9 cellular contexts compared by ENCODE assay signal in genomic region chr17:77479372-77479781, GRCh38.
DNase-seq lines count a peak whose midpoint lies in the region; TF ChIP-seq lines count a peak whose summit lies in the region.
"Had no signal": no experiment of that assay in that cellular context is flagged by ENCODE, and none has a peak within 500 bp of the region (broad histone marks: within the 10 kb centered on the region; RNA-seq: fewer than 3 reads in every experiment).

No MANE protein-coding gene starts in this region.

- no peaks in the 10 kb centered on the region for H3K27me3 Mint-ChIP-seq in Caco-2 (ENCODE audit: insufficient read depth, unreplicated experiment)
- H3K27me3 Mint-ChIP-seq: IgD-negative memory B cell had no signal

- no peak overlapping the region for H3K4me3 ChIP-seq in Caco-2 (ENCODE audit: low read depth, low read length)
- no peak overlapping the region for H3K4me3 ChIP-seq in esophagus squamous epithelium
- no peak overlapping the region for H3K4me3 ChIP-seq in rectal smooth muscle tissue (ENCODE audit: low read length)

- H3K4me3 Mint-ChIP-seq in Caco-2 (ENCODE audit: unreplicated experiment) = no peak overlapping the region

- H3K36me3 ChIP-seq in Caco-2 (ENCODE audit: control insufficient read depth, insufficient read depth, low read length) (peaks cover 10% of the 10 kb centered on the region), esophagus squamous epithelium (peaks cover 9 to 25% (median 21%) of the 10 kb centered on the region in 3 donors), rectal smooth muscle tissue (ENCODE audit: control insufficient read depth, insufficient read depth, low read length) (peaks cover 14% of the 10 kb centered on the region)

- peak overlapping the region; percentile 70 for H3K27ac Mint-ChIP-seq in Caco-2 (ENCODE audit: unreplicated experiment)

- peaks cover 13% of the 10 kb centered on the region for H3K4me1 ChIP-seq in Caco-2
- H3K4me1 ChIP-seq in esophagus squamous epithelium = peaks cover 56 to 94% (median 71%) of the 10 kb centered on the region in 3 donors
- H3K4me1 ChIP-seq in rectal smooth muscle tissue (ENCODE audit: control insufficient read depth, insufficient read depth, low read length) = peaks cover 66% of the 10 kb centered on the region

- CTCF ChIA-PET in Caco-2 (lab: Charles Lee) = no interaction called here

- no TSS peak for BruUV-seq in Caco-2 (replicated peaks; lab: Mats Ljungman, UMichigan)

- H3K36me3 Mint-ChIP-seq in Caco-2 (ENCODE audit: insufficient read depth, unreplicated experiment) = peaks cover 64% of the 10 kb centered on the region

- TF ChIP-seq CTCF in Caco-2 (IDR thresholded peaks at IDR 0.05; ENCODE audit: insufficient read depth in 1 of 2, low read depth in 1 of 2, low read length in 1 of 2, severe bottlenecking in 1 of 2, unreplicated experiment in 1 of 2) (no peak), esophagus squamous epithelium (IDR thresholded peaks at IDR 0.05) (no peak)

- POLR2A ChIA-PET in Caco-2 (lab: Charles Lee) = no interaction called here

- H3K27ac ChIP-seq in esophagus squamous epithelium (peak overlapping the region; percentile 51 to 91 (median 86)), rectal smooth muscle tissue (ENCODE audit: low read depth, low read length) (peak overlapping the region; percentile 83)

- DNase-seq in Caco-2 (no peak), NCI-H69 (lab: John Stamatoyannopoulos, UW) (peak; percentile 35), esophagus squamous epithelium (lab: John Stamatoyannopoulos, UW) (no peak), superior temporal gyrus (ENCODE audit: extremely low spot score) (no peak), C1 segment of cervical spinal cord (lab: John Stamatoyannopoulos, UW) (no peak)
- no peak for DNase-seq in stimulated activated naive CD4-positive, alpha-beta T cell treated with Interleukin-2 at 50 U/mL for 16 hours (lab: John Stamatoyannopoulos, UW)
- DNase-seq: NCI-H1930 had no signal

- H3K27me3 ChIP-seq in Caco-2 (replicated peaks; ENCODE audit: control insufficient read depth, insufficient read depth, low read length) (no peaks in the 10 kb centered on the region), esophagus squamous epithelium (peaks cover 0 to 3% (median 0%) of the 10 kb centered on the region in 4 donors), rectal smooth muscle tissue (ENCODE audit: control insufficient read depth, insufficient read depth, low read length) (no peaks in the 10 kb centered on the region)

- H3K4me1 Mint-ChIP-seq in Caco-2 (ENCODE audit: low read depth, unreplicated experiment) = peaks cover 12% of the 10 kb centered on the region

- H3K9me3 Mint-ChIP-seq in Caco-2 (ENCODE audit: unreplicated experiment) = no peaks in the 10 kb centered on the region
- H3K9me3 Mint-ChIP-seq: IgD-negative memory B cell had no signal

- H3K9me3 ChIP-seq in Caco-2 = no peaks in the 10 kb centered on the region
- H3K9me3 ChIP-seq in esophagus squamous epithelium = no peaks in the 10 kb centered on the region

- TF ChIP-seq POLR2A in esophagus squamous epithelium (IDR thresholded peaks at IDR 0.05) = no peak

- no peak overlapping the region for H3K9ac ChIP-seq in rectal smooth muscle tissue (ENCODE audit: low read length)

- intact Hi-C loops in Caco-2 (cut with micrococcal nuclease; ENCODE audit: unreplicated experiment) = no loop called here
- intact Hi-C loops in esophagus squamous epithelium (cut with DNase I) = no loop called here

- WGBS in esophagus squamous epithelium, 2 donors = 68% methylated on average over 11 of the region's 17 CpGs; no CpG with 5 or more reads in 1 of the 2 donors
